ENCODE assay signal across 23 cellular contexts in genomic region chr4:99857302-99857701, GRCh38. TPM values are rescaled to one million over a fixed set of nuclear protein-coding genes. Genes with fewer than 3 reads are reported as not detected.
A peak's percentile ranks its signal among the peaks of the same experiment; 100 is the strongest.
DNase-seq lines count a peak whose midpoint lies in the region; ATAC-seq and TF ChIP-seq lines count a peak whose summit lies in the region.
"Had no signal": no experiment of that assay in that cellular context is flagged by ENCODE, and none has a peak within 500 bp of the region (broad histone marks: within the 10 kb centered on the region; RNA-seq: fewer than 3 reads in every experiment).

No MANE protein-coding gene starts in this region.

- H3K36me3 Mint-ChIP-seq in T-helper 1 cell treated with Interleukin-12 subunit alpha and Interleukin-12 subunit beta and Interleukin-4 antibody, amounts not matched to agents 30 μg/mL and 1 μg/mL, for 36 hours (ENCODE audit: low read depth) = peaks cover 58% of the 10 kb centered on the region
- H3K36me3 Mint-ChIP-seq in activated B cell treated with CpG ODN at 0.5 μM for 24 hours (ENCODE audit: low read depth) (peaks cover 85% of the 10 kb centered on the region), nephron progenitor cell (ENCODE audit: low read depth) (no peaks in the 10 kb centered on the region), HFFc6 (ENCODE audit: low read depth) (no peaks in the 10 kb centered on the region)
- H3K36me3 Mint-ChIP-seq: brain had no signal

- no peak overlapping the region for H3K27ac ChIP-seq in gastrocnemius medialis
- H3K27ac ChIP-seq: 22Rv1, ovary, Peyer's patch had no signal

- no peak for DNase-seq in T-helper 1 cell
- DNase-seq in Kasumi-1 (lab: John Stamatoyannopoulos, UW) = peak; percentile 87 to 89
- DNase-seq in activated B cell treated with CpG ODN at 0.5 μM for 24 hours = no peak
- no peak for DNase-seq in nephron progenitor cell
- DNase-seq in RKO (ENCODE audit: low spot score) = no peak
- no peak for DNase-seq in gastrocnemius medialis
- no peak for DNase-seq in HFFc6
- DNase-seq: activated CD4-positive, CD25-positive, alpha-beta regulatory T cell treated with anti-CD3 and anti-CD28 coated beads, Interleukin-2, amount 50 U/mL, for 72 hours; EL; H7; head of caudate nucleus; Karpas-422; kidney; NCI-H1694 treated with DMSO at 0.1 percent for 48 hours; NCI-H510A; ovary; Peyer's patch had no signal

- peaks cover 59% of the 10 kb centered on the region for H3K4me1 Mint-ChIP-seq in T-helper 1 cell treated with Interleukin-12 subunit alpha and Interleukin-12 subunit beta and Interleukin-4 antibody, amounts not matched to agents 30 μg/mL and 1 μg/mL, for 36 hours (ENCODE audit: low read depth)
- peaks cover 78% of the 10 kb centered on the region for H3K4me1 Mint-ChIP-seq in activated B cell treated with CpG ODN at 0.5 μM for 24 hours
- H3K4me1 Mint-ChIP-seq in nephron progenitor cell = peaks cover 20% of the 10 kb centered on the region
- H3K4me1 Mint-ChIP-seq in HFFc6 (ENCODE audit: low read depth) = peaks cover 24% of the 10 kb centered on the region
- H3K4me1 Mint-ChIP-seq: brain had no signal

- no peaks in the 10 kb centered on the region for H3K27me3 Mint-ChIP-seq in T-helper 1 cell treated with Interleukin-12 subunit alpha and Interleukin-12 subunit beta and Interleukin-4 antibody, amounts not matched to agents 30 μg/mL and 1 μg/mL, for 36 hours (ENCODE audit: low read depth)
- H3K27me3 Mint-ChIP-seq in activated B cell treated with CpG ODN at 0.5 μM for 24 hours = no peaks in the 10 kb centered on the region
- H3K27me3 Mint-ChIP-seq in nephron progenitor cell (ENCODE audit: low read depth, poor library complexity) = peaks cover 6% of the 10 kb centered on the region
- H3K27me3 Mint-ChIP-seq in HFFc6 (ENCODE audit: insufficient read depth) = peaks cover 6% of the 10 kb centered on the region

- TF ChIP-seq CTCF in activated B cell treated with CpG ODN at 0.5 μM for 24 hours (IDR thresholded peaks at IDR 0.05) (no peak), nephron progenitor cell (IDR thresholded peaks at IDR 0.05) (no peak), gastrocnemius medialis (IDR thresholded peaks at IDR 0.05 in 4 of 5, conservative IDR thresholded peaks at IDR 0.05 in 1 of 5) (no peak), HFFc6 (IDR thresholded peaks at IDR 0.05) (no peak)

- H3K4me3 ChIP-seq in gastrocnemius medialis = no peak overlapping the region
- H3K4me3 ChIP-seq: ovary, Peyer's patch, skin epidermis had no signal

- H3K9me3 ChIP-seq in gastrocnemius medialis = no peaks in the 10 kb centered on the region
- H3K9me3 ChIP-seq: ovary, Peyer's patch had no signal

- no peaks in the 10 kb centered on the region for H3K27me3 ChIP-seq in gastrocnemius medialis
- H3K27me3 ChIP-seq: ovary, Peyer's patch had no signal

- peak overlapping the region; percentile 94 for H3K27ac Mint-ChIP-seq in T-helper 1 cell treated with Interleukin-12 subunit alpha and Interleukin-12 subunit beta and Interleukin-4 antibody, amounts not matched to agents 30 μg/mL and 1 μg/mL, for 36 hours
- H3K27ac Mint-ChIP-seq in activated B cell treated with CpG ODN at 0.5 μM for 24 hours (peak overlapping the region; percentile 90), nephron progenitor cell (peak overlapping the region; percentile 82), HFFc6 (no peak overlapping the region)
- H3K27ac Mint-ChIP-seq: brain had no signal

- H3K36me3 ChIP-seq in gastrocnemius medialis = no peaks in the 10 kb centered on the region
- H3K36me3 ChIP-seq: ovary, Peyer's patch had no signal

- in situ Hi-C loops in gastrocnemius medialis (cut with MboI; ENCODE audit: low sequenced_read_pairs in 4 of 4) = no loop called here

- H3K9me3 Mint-ChIP-seq in T-helper 1 cell treated with Interleukin-12 subunit alpha and Interleukin-12 subunit beta and Interleukin-4 antibody, amounts not matched to agents 30 μg/mL and 1 μg/mL, for 36 hours = no peaks in the 10 kb centered on the region
- H3K9me3 Mint-ChIP-seq in activated B cell treated with CpG ODN at 0.5 μM for 24 hours = no peaks in the 10 kb centered on the region
- peaks cover 10% of the 10 kb centered on the region for H3K9me3 Mint-ChIP-seq in nephron progenitor cell
- H3K9me3 Mint-ChIP-seq in HFFc6 = no peaks in the 10 kb centered on the region

- ATAC-seq in activated B cell treated with CpG ODN at 0.5 μM for 24 hours (ENCODE audit: low read depth) = no peak
- ATAC-seq in gastrocnemius medialis = no peak
- ATAC-seq: esophagus mucosa had no signal

- no peaks in the 10 kb centered on the region for H3K4me1 ChIP-seq in gastrocnemius medialis

- intact Hi-C loops in activated B cell treated with CpG ODN at 0.5 μM for 24 hours (cut with micrococcal nuclease) = loop anchor here (5.0 kb wide), 1 partner anchor 35 kb away; the partner anchor contains the start of gene LAMTOR3
- intact Hi-C loops in gastrocnemius medialis (cut with DNase I; ENCODE audit: low total_unique reads) = no loop called here

- no peak for TF ChIP-seq POLR2A in gastrocnemius medialis (IDR thresholded peaks at IDR 0.05)

- POLR2A ChIA-PET in activated B cell treated with CpG ODN at 0.5 μM for 24 hours (lab: Charles Lee) = interaction anchor here (9.0 kb wide), 1 partner anchor 40 kb away, joined by 73 read pairs; the partner anchor contains the start of gene DAPP1

- CTCF ChIA-PET in activated B cell treated with CpG ODN at 0.5 μM for 24 hours (lab: Charles Lee) = interaction anchor here (1.5 to 2.9 kb wide), 3 partner anchors 28 to 48 kb away, joined by 4 to 8 read pairs (median 5); no protein-coding TSS in a partner anchor

- no peak overlapping the region for H3K4me3 Mint-ChIP-seq in T-helper 1 cell treated with Interleukin-12 subunit alpha and Interleukin-12 subunit beta and Interleukin-4 antibody, amounts not matched to agents 30 μg/mL and 1 μg/mL, for 36 hours
- no peak overlapping the region for H3K4me3 Mint-ChIP-seq in activated B cell treated with CpG ODN at 0.5 μM for 24 hours
- no peak overlapping the region for H3K4me3 Mint-ChIP-seq in nephron progenitor cell
- no peak overlapping the region for H3K4me3 Mint-ChIP-seq in HFFc6
- H3K4me3 Mint-ChIP-seq: brain had no signal

RNA-seq across cellular contexts. Expression of gene LAMTOR3, which starts 36.9 kb away (rescaled TPM):
- total RNA-seq in activated B cell treated with CpG ODN at 0.5 μM for 24 hours (21.9 and 23.8 TPM in 2 replicates), gastrocnemius medialis (10 to 100 TPM; 20.8 to 31.1 (median 28.9) TPM)
- total RNA-seq in HFFc6 (2021; fragmentation: NEBNext Ultra II Directional; extraction: Animal tissue kit (Norgen Biotek cat#: 25700)) = 10 to 100 TPM; 23.7 to 34.6 (median 26.8) TPM

RNA-seq across cellular contexts. Expression of gene DAPP1, which starts 40.7 kb away (rescaled TPM):
- 137 and 144 TPM in 2 replicates for total RNA-seq in activated B cell treated with CpG ODN at 0.5 μM for 24 hours
- 1 to 10 TPM in 1 of 4 donors, under 1 TPM in 3; 0.15 to 1.3 (median 0.72) TPM for total RNA-seq in gastrocnemius medialis
- total RNA-seq in HFFc6 (2021; fragmentation: NEBNext Ultra II Directional; extraction: Animal tissue kit (Norgen Biotek cat#: 25700)) = not detected
- total RNA-seq: dermis microvascular lymphatic vessel endothelial cell, H7 had no signal

Comparison
In these comparisons a context has a peak if more than half of its experiments do, and no peak if none do; other contexts are left out.
1. DNase-seq: peak in Kasumi-1 (2 of 2); none in T-helper 1 cell (0 of 5), activated B cell treated with CpG ODN at 0.5 μM for 24 hours (single experiment), nephron progenitor cell (single experiment), RKO (single experiment), gastrocnemius medialis (0 of 2) and HFFc6 (single experiment).
2. RNA of gene DAPP1, which starts 40.7 kb away (total RNA-seq): 137 to 144 TPM in activated B cell treated with CpG ODN at 0.5 μM for 24 hours; 0.15 to 1.3 TPM in gastrocnemius medialis and not detected in HFFc6; every median in the first group is over 10 times any median in the second.